Comparison of ENCODE assay signal across 13 cellular contexts in genomic region chr10:11235771-11236170, GRCh38.
DNase-seq lines count a peak whose midpoint lies in the region; ATAC-seq, FAIRE-seq and TF ChIP-seq lines count a peak whose summit lies in the region.
"Had no signal": no experiment of that assay in that cellular context is flagged by ENCODE, and none has a peak within 500 bp of the region (broad histone marks: within the 10 kb centered on the region; RNA-seq: fewer than 3 reads in every experiment).

No MANE protein-coding gene starts in this region.

- no peak for FAIRE-seq in GM12878 (lab: Jason Lieb, UNC)
- FAIRE-seq: keratinocyte had no signal

- H3K79me2 ChIP-seq in GM12878 (ENCODE audit: control insufficient read depth, insufficient read depth, low read length): peaks cover 86% of the 10 kb centered on the region

- peak overlapping the region; percentile 62 to 94 (median 81) for H3K27ac Mint-ChIP-seq in CD4-positive, CD25-positive, alpha-beta regulatory T cell

- no peaks in the 10 kb centered on the region for H3K9me3 Mint-ChIP-seq in CD4-positive, CD25-positive, alpha-beta regulatory T cell

- H3K36me3 ChIP-seq in CD4-positive, CD25-positive, alpha-beta regulatory T cell (ENCODE audit: control insufficient read depth, insufficient read depth, low read length): peaks cover 30% of the 10 kb centered on the region
- H3K36me3 ChIP-seq in GM12878 (ENCODE audit: control insufficient read depth in 2 of 2, insufficient read depth in 2 of 2, low read length in 1 of 2) (peaks cover 6 to 21% of the 10 kb centered on the region in 2 experiments), aorta (ENCODE audit: control insufficient read depth in 1 of 2, insufficient read depth in 2 of 2, low read length in 1 of 2) (peaks cover 2 to 4% of the 10 kb centered on the region in 2 donors), upper lobe of left lung (no peaks in the 10 kb centered on the region)

- RAD21 ChIA-PET in GM12878 (lab: Charles Lee; ENCODE audit: unreplicated experiment): interaction anchor here (0.5 to 15.0 kb wide), 14 partner anchors 9 to 376 kb away, joined by 3 to 212 read pairs (median 9); no protein-coding TSS in a partner anchor

- peaks cover 93% of the 10 kb centered on the region for H3K4me1 ChIP-seq in CD4-positive, CD25-positive, alpha-beta regulatory T cell (ENCODE audit: control insufficient read depth, insufficient read depth, low read length, poor library complexity, severe bottlenecking)
- H3K4me1 ChIP-seq in GM12878 (ENCODE audit: control insufficient read depth, insufficient read depth, low read length): peaks cover 70% of the 10 kb centered on the region
- no peaks in the 10 kb centered on the region for H3K4me1 ChIP-seq in aorta (ENCODE audit: control insufficient read depth in 1 of 2, insufficient read depth in 2 of 2, low read length in 2 of 2)
- peaks cover 0 to 12% (median 6%) of the 10 kb centered on the region in 4 donors for H3K4me1 ChIP-seq in upper lobe of left lung

- TF ChIP-seq EP300 in GM12878 (IDR thresholded peaks at IDR 0.05; ENCODE audit: borderline replicate concordance in 1 of 2, control insufficient read depth in 1 of 2, low read depth in 2 of 2, low read length in 2 of 2): peak in 1 of 2 experiments; percentile 44; a peak in 1 of 4 replicates
- no peak for TF ChIP-seq EP300 in upper lobe of left lung (IDR thresholded peaks at IDR 0.05)

- H2AFZ ChIP-seq in GM12878 (ENCODE audit: control insufficient read depth, low read depth, low read length): no peak overlapping the region

- H3K4me1 Mint-ChIP-seq in CD4-positive, CD25-positive, alpha-beta regulatory T cell: peaks cover 54 to 79% (median 74%) of the 10 kb centered on the region in 4 donors

- ATAC-seq in CD4-positive, CD25-positive, alpha-beta regulatory T cell (ENCODE audit: low read depth in 2 of 2): no peak
- ATAC-seq in GM19395 (IDR thresholded peaks at IDR 0.05; ENCODE audit: unreplicated experiment): peak; percentile 26
- ATAC-seq in HG03439 (IDR thresholded peaks at IDR 0.05; ENCODE audit: unreplicated experiment): peak; percentile 28
- ATAC-seq in GM12878: peak; percentile 44
- no peak for ATAC-seq in GM21528 (IDR thresholded peaks at IDR 0.05; ENCODE audit: low FRiP score, unreplicated experiment)
- ATAC-seq in aorta (ENCODE audit: low FRiP score): no peak
- ATAC-seq in upper lobe of left lung (ENCODE audit: low FRiP score in 2 of 2): no peak

- no peak overlapping the region for H3K9ac ChIP-seq in GM12878 (ENCODE audit: control insufficient read depth, insufficient read depth, low read length)

- in situ Hi-C loops in GM12878 (cut with MboI): no loop called here

- peak overlapping the region; percentile 46 to 87 (median 57) for H3K4me3 Mint-ChIP-seq in CD4-positive, CD25-positive, alpha-beta regulatory T cell

- H3K4me2 ChIP-seq in GM12878 (ENCODE audit: control insufficient read depth, insufficient read depth): peak overlapping the region; percentile 57

- CTCF ChIA-PET in GM12878 (lab: Yijun Ruan, JAX): interaction anchor here (0.8 to 4.4 kb wide), 9 partner anchors 9 to 910 kb away, joined by 3 to 27 read pairs (median 6); no protein-coding TSS in a partner anchor

- no TSS peak for BruUV-seq in GM12878 (replicated peaks; lab: Mats Ljungman, UMichigan)

- H3K9me3 ChIP-seq in CD4-positive, CD25-positive, alpha-beta regulatory T cell (ENCODE audit: control insufficient read depth in 2 of 2, low read length in 2 of 2): no peaks in the 10 kb centered on the region
- no peaks in the 10 kb centered on the region for H3K9me3 ChIP-seq in GM12878 (replicated peaks; ENCODE audit: control insufficient read depth, insufficient read depth, low read length)
- peaks cover 3% of the 10 kb centered on the region for H3K9me3 ChIP-seq in aorta (ENCODE audit: control insufficient read depth, low read length)
- no peaks in the 10 kb centered on the region for H3K9me3 ChIP-seq in upper lobe of left lung
- H3K9me3 ChIP-seq: stomach had no signal

- no peak for DNase-seq in CD4-positive, CD25-positive, alpha-beta regulatory T cell
- DNase-seq in GM12878 (ENCODE audit: low read depth, low spot score) (no peak), SIG-M5 treated with dmso at 0.1 percent for 504 hours (lab: John Stamatoyannopoulos, UW; ENCODE audit: unreplicated experiment) (no peak), aorta (no peak), upper lobe of left lung (no peak)
- DNase-seq: NCI-H1105; NCI-H446 treated with DMSO at 0.1 percent for 48 hours; stimulated activated CD4-positive, alpha-beta T cell treated with anti-CD3 and anti-CD28 coated beads, Interleukin-2, amount 100 ng/mL, for 48 hours; stomach had no signal

- H3K4me3 ChIP-seq in CD4-positive, CD25-positive, alpha-beta regulatory T cell (ENCODE audit: low read depth, low read length): peak overlapping the region; percentile 59
- H3K4me3 ChIP-seq in GM12878 (no peak overlapping the region), aorta (ENCODE audit: low read length in 2 of 2) (no peak overlapping the region), upper lobe of left lung (no peak overlapping the region)
- H3K4me3 ChIP-seq: stomach had no signal

- H3K27me3 Mint-ChIP-seq in CD4-positive, CD25-positive, alpha-beta regulatory T cell: no peaks in the 10 kb centered on the region

- TF ChIP-seq CTCF in GM12878 (IDR thresholded peaks at IDR 0.05 in 2 of 3, conservative IDR thresholded peaks at IDR 0.05 in 1 of 3; ENCODE audit: control insufficient read depth in 2 of 3, extremely low read depth in 1 of 3, insufficient read depth in 1 of 3, low read depth in 3 of 3, low read length in 3 of 3) (no peak), upper lobe of left lung (IDR thresholded peaks at IDR 0.05) (no peak)

- POLR2A ChIA-PET in GM12878 (lab: Charles Lee): interaction anchor here (0.6 to 5.3 kb wide), 12 partner anchors 9 to 72 kb away, joined by 3 to 33 read pairs (median 4); no protein-coding TSS in a partner anchor

- peaks cover 26% of the 10 kb centered on the region for H3K36me3 Mint-ChIP-seq in CD4-positive, CD25-positive, alpha-beta regulatory T cell

- WGBS in GM12878 (ENCODE audit: insufficient coverage, insufficient replicate concordance, low lambda C conversion rate, missing lambda C conversion rate): 2% methylated on average over 4 of the region's 4 CpGs
- 75 to 79% methylated on average over 4 of the region's 4 CpGs for WGBS in aorta, 2 donors
- WGBS in upper lobe of left lung, 2 donors: 67 to 69% methylated on average over 4 of the region's 4 CpGs

- intact Hi-C loops in GM12878 (cut with micrococcal nuclease; ENCODE audit: unreplicated experiment): no loop called here
- intact Hi-C loops in aorta (cut with DNase I): no loop called here

- TF ChIP-seq POLR2A in GM12878 (IDR thresholded peaks at IDR 0.05; ENCODE audit: low read depth, low read length): no peak
- TF ChIP-seq POLR2A in upper lobe of left lung (IDR thresholded peaks at IDR 0.05): no peak

- H3K27me3 ChIP-seq in CD4-positive, CD25-positive, alpha-beta regulatory T cell (ENCODE audit: control insufficient read depth, insufficient read depth, low read length): no peaks in the 10 kb centered on the region
- H3K27me3 ChIP-seq in GM12878 (replicated peaks in 1 of 2; ENCODE audit: control insufficient read depth in 2 of 2, insufficient read depth in 2 of 2, low read length in 1 of 2) (no peaks in the 10 kb centered on the region), aorta (ENCODE audit: control insufficient read depth in 1 of 2, insufficient read depth in 2 of 2, low read length in 1 of 2) (no peaks in the 10 kb centered on the region), upper lobe of left lung (no peaks in the 10 kb centered on the region)
- H3K27me3 ChIP-seq: stomach had no signal

- 0 out of 2 replicates have a peak, but pooled peaks cover 2% of the 10 kb centered on the region for H4K20me1 ChIP-seq in GM12878 (ENCODE audit: control insufficient read depth, insufficient read depth)

- no peak for TF ChIP-seq RAD21 in GM12878 (IDR thresholded peaks at IDR 0.05; ENCODE audit: insufficient read depth, low read depth, low read length)

- peak overlapping the region; percentile 70 for H3K27ac ChIP-seq in CD4-positive, CD25-positive, alpha-beta regulatory T cell (ENCODE audit: insufficient read depth, low read length, poor library complexity, severe bottlenecking)
- peak overlapping the region; percentile 74 for H3K27ac ChIP-seq in GM12878 (ENCODE audit: control insufficient read depth, insufficient read depth)
- no peak overlapping the region for H3K27ac ChIP-seq in aorta (ENCODE audit: low read depth in 1 of 2, low read length in 2 of 2)
- H3K27ac ChIP-seq in upper lobe of left lung: no peak overlapping the region
- H3K27ac ChIP-seq: stomach had no signal

- SMC1A ChIA-PET in GM12878 (lab: Charles Lee; ENCODE audit: uncharacterized antibody, unreplicated experiment): interaction anchor here (0.7 to 15.6 kb wide), 17 partner anchors 9 to 90 kb away, joined by 3 to 417 read pairs (median 5); no protein-coding TSS in a partner anchor

TF ChIP-seq in GM12878, 131 proteins besides CTCF, POLR2A, EP300 and RAD21 (continues in another document):
- TF ChIP-seq HDAC6 (IDR thresholded peaks at IDR 0.05; ENCODE audit: unreplicated experiment) (no peak), IRF4 (IDR thresholded peaks at IDR 0.05; ENCODE audit: low read depth, low read length) (peak; percentile 71; the same call in 1 of the 2 replicates), ZZZ3 (IDR thresholded peaks at IDR 0.05; ENCODE audit: control insufficient read depth, insufficient read length, low read depth) (no peak), RCOR1 (conservative IDR thresholded peaks at IDR 0.05; ENCODE audit: low read depth, low read length) (no peak), ATF2 (IDR thresholded peaks at IDR 0.05; ENCODE audit: low read length) (0 out of 2 replicates have a peak, but pooled peaks have one; percentile 27), FOXM1 (IDR thresholded peaks at IDR 0.05; ENCODE audit: low read depth, low read length) (0 out of 2 replicates have a peak, but pooled peaks have one; percentile 34), CREM (IDR thresholded peaks at IDR 0.05; ENCODE audit: low read depth) (peak; percentile 41; the same call in 1 of the 2 replicates), ZNF24 (IDR thresholded peaks at IDR 0.05) (0 out of 2 replicates have a peak, but pooled peaks have one; percentile 14), CBX3 (IDR thresholded peaks at IDR 0.05; ENCODE audit: borderline replicate concordance, low read depth) (no peak), DPF2 (IDR thresholded peaks at IDR 0.05) (peak; percentile 41; the same call in 1 of the 2 replicates), PML (IDR thresholded peaks at IDR 0.05; ENCODE audit: low read length) (peak; percentile 65; the same call in 1 of the 2 replicates)

Comparison
In these comparisons a context has a peak if more than half of its experiments do, and no peak if none do; other contexts are left out.
1. ATAC-seq: peak in GM19395 (single experiment), HG03439 (single experiment) and GM12878 (single experiment); none in CD4-positive, CD25-positive, alpha-beta regulatory T cell (0 of 2), GM21528 (single experiment), aorta (single experiment) and upper lobe of left lung (0 of 2).
2. H3K27ac ChIP-seq: peak in CD4-positive, CD25-positive, alpha-beta regulatory T cell (single experiment) and GM12878 (single experiment); none in aorta (0 of 2) and upper lobe of left lung (0 of 4).